16 cellular contexts compared by ENCODE assay signal in genomic region chr3:98786364-98786930, GRCh38. TPM values are rescaled to one million over a fixed set of nuclear protein-coding genes. Genes with fewer than 3 reads are reported as not detected.
DNase-seq lines count a peak whose midpoint lies in the region; ATAC-seq and TF ChIP-seq lines count a peak whose summit lies in the region.
"Had no signal": no experiment of that assay in that cellular context is flagged by ENCODE, and none has a peak within 500 bp of the region (broad histone marks: within the 10 kb centered on the region; RNA-seq: fewer than 3 reads in every experiment).

No MANE protein-coding gene starts in this region.

- H3K4me1 ChIP-seq in SJCRH30, result peaks cover 20% of the 10 kb centered on the region

- H3K27me3 ChIP-seq in SJCRH30, result no peaks in the 10 kb centered on the region
- H3K27me3 ChIP-seq: body of pancreas had no signal

- H3K27ac ChIP-seq in SJCRH30, result no peak overlapping the region
- H3K27ac ChIP-seq: body of pancreas had no signal

- H3K4me3 ChIP-seq in GM12865 (ENCODE audit: low read depth, low read length), result no peak overlapping the region
- H3K4me3 ChIP-seq in choroid plexus epithelial cell (ENCODE audit: low read depth, low read length), result no peak overlapping the region
- no peak overlapping the region for H3K4me3 ChIP-seq in SJCRH30
- H3K4me3 ChIP-seq: body of pancreas had no signal

- no peaks in the 10 kb centered on the region for H3K36me3 ChIP-seq in SJCRH30

- ATAC-seq in HG03039 (IDR thresholded peaks at IDR 0.05; ENCODE audit: unreplicated experiment) (no peak), HG03097 (IDR thresholded peaks at IDR 0.05; ENCODE audit: low FRiP score, unreplicated experiment) (no peak), GM21825 (IDR thresholded peaks at IDR 0.05; ENCODE audit: unreplicated experiment) (no peak)
- ATAC-seq: activated CD4-positive, CD25-positive, alpha-beta regulatory T cell treated with anti-CD3 and anti-CD28 coated beads, Interleukin-2, amount 50 U/mL, for 24 hours; body of pancreas; CD8-positive, alpha-beta T cell had no signal

- H3K9me3 ChIP-seq in SJCRH30 (replicated peaks), result no peaks in the 10 kb centered on the region
- H3K9me3 ChIP-seq: body of pancreas had no signal

- TF ChIP-seq CTCF in GM12865 (IDR thresholded peaks at IDR 0.05; ENCODE audit: insufficient read depth, low read depth, low read length, missing control alignments), result no peak
- no peak for TF ChIP-seq CTCF in choroid plexus epithelial cell (conservative IDR thresholded peaks at IDR 0.05; ENCODE audit: low read depth, low read length)

- DNase-seq in GM12865 (ENCODE audit: low read depth), result peak; percentile 43
- DNase-seq in NCI-H226, result peak; percentile 28
- DNase-seq in choroid plexus epithelial cell (ENCODE audit: low read depth), result peak; percentile 65
- DNase-seq in renal cortical epithelial cell (ENCODE audit: low read depth), result peak; percentile 78
- DNase-seq in SJCRH30, result no peak
- DNase-seq: activated T-cell treated with anti-CD3 and anti-CD28 coated beads, Interleukin-2, amount 50 U/mL, for 24 hours; body of pancreas; CD8-positive, alpha-beta T cell; effector CD4-positive, alpha-beta T cell; kidney; NCI-H2029 had no signal

RNA-seq across cellular contexts. Expression of gene ST3GAL6, which starts 23.3 kb away (rescaled TPM):
- 1.4 and 3.1 TPM in 2 replicates for total RNA-seq in renal cortical epithelial cell
- 17.1 and 17.6 TPM in 2 replicates for total RNA-seq in SJCRH30 (2014; rRNA removed; shearing (Covaris generic))
- total RNA-seq: CD8-positive, alpha-beta T cell; G401 had no signal

Comparison
In these comparisons a context has a peak if more than half of its experiments do, and no peak if none do; other contexts are left out.
1. DNase-seq: peak in GM12865 (single experiment), NCI-H226 (single experiment), choroid plexus epithelial cell (single experiment) and renal cortical epithelial cell (single experiment); none in SJCRH30 (0 of 2).